Comparison of ENCODE assay signal across 8 cellular contexts in the genomic region with DNA sequence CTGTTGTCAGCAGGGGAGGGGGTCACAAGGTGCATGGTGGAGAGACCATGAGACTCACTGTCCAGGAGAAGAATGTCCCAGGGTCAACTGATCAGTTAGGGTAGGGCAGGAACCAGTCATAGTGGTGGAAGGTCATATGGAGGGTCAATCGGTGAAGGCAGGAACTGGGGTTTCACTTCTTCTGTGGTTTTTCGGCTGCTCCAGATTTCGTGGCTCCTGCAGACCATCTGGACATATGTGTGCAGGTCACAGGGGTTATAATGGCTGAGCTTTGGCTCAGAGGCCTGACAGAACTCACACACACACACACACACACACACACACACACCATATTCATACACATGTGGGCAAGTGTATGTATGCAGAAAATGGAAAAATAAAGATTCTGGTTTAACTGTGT.
A peak's percentile ranks its signal among the peaks of the same experiment; 100 is the strongest.
DNase-seq lines count a peak whose midpoint lies in the region; ATAC-seq, FAIRE-seq and TF ChIP-seq lines count a peak whose summit lies in the region.
"Not testable (repeated sequence)": the region's sequence is repeated elsewhere in the genome, so short reads cannot be mapped to it uniquely, and the experiment has no call there.

No MANE protein-coding gene starts in this region.

- not testable (repeated sequence) for H2AFZ ChIP-seq in MM.1S (ENCODE audit: low read length); GM12878 (ENCODE audit: control insufficient read depth, low read depth, low read length)

- TF ChIP-seq RAD21 in GM12878 (IDR thresholded peaks at IDR 0.05; ENCODE audit: insufficient read depth, low read depth, low read length) = not testable (repeated sequence)

- not testable (repeated sequence) for H3F3A ChIP-seq in MM.1S (ENCODE audit: insufficient read depth, low read length)

- H3K36me3 ChIP-seq in MM.1S (replicated peaks; ENCODE audit: insufficient read depth, low read length); GM12878 (ENCODE audit: control insufficient read depth in 2 of 2, insufficient read depth in 2 of 2, low read length in 1 of 2): not testable (repeated sequence)

- H3K4me1 ChIP-seq in MM.1S (ENCODE audit: low read length); GM12878 (ENCODE audit: control insufficient read depth, insufficient read depth, low read length): not testable (repeated sequence)

- POLR2A ChIA-PET in GM12878 (lab: Charles Lee) = not testable (repeated sequence)

- not testable (repeated sequence) for TF ChIP-seq POLR2A in GM12878 (IDR thresholded peaks at IDR 0.05; ENCODE audit: low read depth, low read length)

- 0 out of 2 replicates have a peak, but pooled peaks cover 13% of the 10 kb centered on the region for H3K27me3 ChIP-seq in MM.1S (replicated peaks; ENCODE audit: insufficient read depth, low read length)
- not testable (repeated sequence) for H3K27me3 ChIP-seq in GM12878 (replicated peaks in 1 of 2; ENCODE audit: control insufficient read depth in 2 of 2, insufficient read depth in 2 of 2, low read length in 1 of 2)

- ATAC-seq in GM18873 (IDR thresholded peaks at IDR 0.05; ENCODE audit: low FRiP score, unreplicated experiment) (peak; percentile 78), GM19463 (IDR thresholded peaks at IDR 0.05; ENCODE audit: unreplicated experiment) (peak; percentile 68), GM21786 (IDR thresholded peaks at IDR 0.05; ENCODE audit: unreplicated experiment) (peak; percentile 71), HG02798 (IDR thresholded peaks at IDR 0.05; ENCODE audit: poor library complexity, unreplicated experiment) (peak; percentile 80), HG03159 (IDR thresholded peaks at IDR 0.05; ENCODE audit: unreplicated experiment) (peak; percentile 63), GM12878 (peak; percentile 59)

- RAD21 ChIA-PET in GM12878 (lab: Charles Lee; ENCODE audit: unreplicated experiment) = not testable (repeated sequence)

- DNase-seq in GM18507 (ENCODE audit: extremely low spot score, insufficient read length, low read depth); GM12878 (ENCODE audit: low read depth, low spot score): not testable (repeated sequence)
- peak; percentile 87 for DNase-seq in MM.1S

- not testable (repeated sequence) for TF ChIP-seq CTCF in MM.1S (IDR thresholded peaks at IDR 0.05; ENCODE audit: low read length); GM12878 (IDR thresholded peaks at IDR 0.05 in 2 of 3, conservative IDR thresholded peaks at IDR 0.05 in 1 of 3; ENCODE audit: control insufficient read depth in 2 of 3, extremely low read depth in 1 of 3, insufficient read depth in 1 of 3, low read depth in 3 of 3, low read length in 3 of 3)

- not testable (repeated sequence) for H3K79me2 ChIP-seq in MM.1S (ENCODE audit: low read length); GM12878 (ENCODE audit: control insufficient read depth, insufficient read depth, low read length)

- WGBS in GM12878 (ENCODE audit: insufficient coverage, insufficient replicate concordance, low lambda C conversion rate, missing lambda C conversion rate) = 0% methylated on average over 3 of the region's 3 CpGs

- not testable (repeated sequence) for BruUV-seq in GM12878 (replicated peaks; lab: Mats Ljungman, UMichigan)

- TF ChIP-seq EP300 in GM12878 (IDR thresholded peaks at IDR 0.05; ENCODE audit: borderline replicate concordance in 1 of 2, control insufficient read depth in 1 of 2, low read depth in 2 of 2, low read length in 2 of 2) = not testable (repeated sequence)

- CTCF ChIA-PET in GM12878 (lab: Yijun Ruan, JAX) = interaction anchor here (0.5 kb wide), 1 partner anchor 326 kb away, joined by 3 read pairs; no protein-coding TSS in a partner anchor

- H3K9me3 ChIP-seq in MM.1S (replicated peaks; ENCODE audit: insufficient read depth, low read length); GM12878 (replicated peaks; ENCODE audit: control insufficient read depth, insufficient read depth, low read length): not testable (repeated sequence)

- peak; percentile 70 for FAIRE-seq in GM18507 (lab: Jason Lieb, UNC)
- not testable (repeated sequence) for FAIRE-seq in GM12878 (lab: Jason Lieb, UNC)

- not testable (repeated sequence) for H3K4me2 ChIP-seq in MM.1S (ENCODE audit: low read depth, low read length); GM12878 (ENCODE audit: control insufficient read depth, insufficient read depth)

- intact Hi-C loops in GM12878 (cut with micrococcal nuclease; ENCODE audit: unreplicated experiment) = not testable (repeated sequence)

- in situ Hi-C loops in GM12878 (cut with MboI) = not testable (repeated sequence)

- H3K9ac ChIP-seq in MM.1S (ENCODE audit: low read length); GM12878 (ENCODE audit: control insufficient read depth, insufficient read depth, low read length): not testable (repeated sequence)

- H4K20me1 ChIP-seq in MM.1S (ENCODE audit: insufficient read depth, low read length); GM12878 (ENCODE audit: control insufficient read depth, insufficient read depth): not testable (repeated sequence)

- H3K27ac ChIP-seq in MM.1S (ENCODE audit: low read length); GM12878 (ENCODE audit: control insufficient read depth, insufficient read depth): not testable (repeated sequence)

- H3K9me2 ChIP-seq in MM.1S (replicated peaks; ENCODE audit: insufficient read depth, low read length) = not testable (repeated sequence)

- SMC1A ChIA-PET in GM12878 (lab: Charles Lee; ENCODE audit: uncharacterized antibody, unreplicated experiment) = interaction anchor here (0.6 kb wide), 1 partner anchor 53 kb away, joined by 3 read pairs; no protein-coding TSS in a partner anchor

- H3K4me3 ChIP-seq in MM.1S (ENCODE audit: low read length); GM12878: not testable (repeated sequence)

TF ChIP-seq in GM12878, 131 proteins besides CTCF, POLR2A, EP300 and RAD21:
- peak; percentile 83 for TF ChIP-seq IKZF1 (conservative IDR thresholded peaks at IDR 0.05)
- peak; percentile 75 for TF ChIP-seq EED (IDR thresholded peaks at IDR 0.05; ENCODE audit: low read depth)
- 0 out of 2 replicates have a peak, but pooled peaks have one; percentile 37 for TF ChIP-seq MTA2 (IDR thresholded peaks at IDR 0.05; ENCODE audit: low read depth)
- TF ChIP-seq YY1 (IDR thresholded peaks at IDR 0.05; ENCODE audit: low read depth, low read length) = peak; percentile 50; the same call in 1 of the 2 replicates
- TF ChIP-seq NFIC (IDR thresholded peaks at IDR 0.05; ENCODE audit: low read depth, low read length) = peak; percentile 56; the same call in 1 of the 2 replicates
- TF ChIP-seq NR2F1 (conservative IDR thresholded peaks at IDR 0.05) = peak; percentile 96
- 0 out of 2 replicates have a peak, but pooled peaks have one; percentile 18 for TF ChIP-seq CHD2 (IDR thresholded peaks at IDR 0.05; ENCODE audit: borderline replicate concordance, low read depth, low read length)
- TF ChIP-seq BHLHE40 (IDR thresholded peaks at IDR 0.05; ENCODE audit: borderline replicate concordance in 1 of 2, low read depth in 2 of 2, low read length in 1 of 2) = 0 out of 4 replicates have a peak, but pooled peaks of 1 of the 2 experiments have one; percentile 16
- TF ChIP-seq, protein P1, sequence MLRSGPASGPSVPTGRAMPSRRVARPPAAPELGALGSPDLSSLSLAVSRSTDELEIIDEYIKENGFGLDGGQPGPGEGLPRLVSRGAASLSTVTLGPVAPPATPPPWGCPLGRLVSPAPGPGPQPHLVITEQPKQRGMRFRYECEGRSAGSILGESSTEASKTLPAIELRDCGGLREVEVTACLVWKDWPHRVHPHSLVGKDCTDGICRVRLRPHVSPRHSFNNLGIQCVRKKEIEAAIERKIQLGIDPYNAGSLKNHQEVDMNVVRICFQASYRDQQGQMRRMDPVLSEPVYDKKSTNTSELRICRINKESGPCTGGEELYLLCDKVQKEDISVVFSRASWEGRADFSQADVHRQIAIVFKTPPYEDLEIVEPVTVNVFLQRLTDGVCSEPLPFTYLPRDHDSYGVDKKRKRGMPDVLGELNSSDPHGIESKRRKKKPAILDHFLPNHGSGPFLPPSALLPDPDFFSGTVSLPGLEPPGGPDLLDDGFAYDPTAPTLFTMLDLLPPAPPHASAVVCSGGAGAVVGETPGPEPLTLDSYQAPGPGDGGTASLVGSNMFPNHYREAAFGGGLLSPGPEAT (IDR thresholded peaks at IDR 0.05; ENCODE audit: low read depth) = peak; percentile 42; the same call in 1 of the 2 replicates
- peak; percentile 40; the same call in 1 of the 2 replicates for TF ChIP-seq ZBED1 (IDR thresholded peaks at IDR 0.05; ENCODE audit: borderline replicate concordance)
- TF ChIP-seq NR2C1 (IDR thresholded peaks at IDR 0.05) = 0 out of 2 replicates have a peak, but pooled peaks have one; percentile 56
- TF ChIP-seq RUNX3 (IDR thresholded peaks at IDR 0.05; ENCODE audit: low read length) = peak; percentile 81
- TF ChIP-seq CREM (IDR thresholded peaks at IDR 0.05; ENCODE audit: low read depth) = peak; percentile 30; the same call in 1 of the 2 replicates
- TF ChIP-seq IKZF2 (IDR thresholded peaks at IDR 0.05) = peak; percentile 68 to 73
